Comparison of ENCODE assay signal across 12 cellular contexts in genomic region chr7:128020161-128020560, GRCh38. TPM values are rescaled to one million over a fixed set of nuclear protein-coding genes. Genes with fewer than 3 reads are reported as not detected.
A peak's percentile ranks its signal among the peaks of the same experiment; 100 is the strongest.
DNase-seq lines count a peak whose midpoint lies in the region; ATAC-seq and TF ChIP-seq lines count a peak whose summit lies in the region.
"Had no signal": no experiment of that assay in that cellular context is flagged by ENCODE, and none has a peak within 500 bp of the region (broad histone marks: within the 10 kb centered on the region; RNA-seq: fewer than 3 reads in every experiment).

No MANE protein-coding gene starts in this region.

- no peak for DNase-seq in Calu3
- peak; percentile 70 for DNase-seq in H9
- DNase-seq in WTC11 (ENCODE audit: low spot score) = peak; percentile 74
- DNase-seq in iPS-NIHi11 (ENCODE audit: low spot score) = peak; percentile 53
- DNase-seq in NCI-H1417 treated with DMSO at 0.1 percent for 48 hours (lab: John Stamatoyannopoulos, UW) = no peak
- DNase-seq in NK-92 (lab: John Stamatoyannopoulos, UW; ENCODE audit: unreplicated experiment) = no peak
- DNase-seq in NCI-H1436 treated with DMSO at 0.1 percent for 48 hours (lab: John Stamatoyannopoulos, UW) = no peak
- DNase-seq: activated CD8-positive, alpha-beta memory T cell treated with anti-CD3 and anti-CD28 coated beads, Interleukin-2, amount 50 U/mL, for 4 hours; right cardiac atrium had no signal

- H3K27me3 Mint-ChIP-seq in Calu3 (ENCODE audit: unreplicated experiment) = no peaks in the 10 kb centered on the region
- no peaks in the 10 kb centered on the region for H3K27me3 Mint-ChIP-seq in H9 (ENCODE audit: low read depth)
- no peaks in the 10 kb centered on the region for H3K27me3 Mint-ChIP-seq in WTC11 (ENCODE audit: low read depth)
- H3K27me3 Mint-ChIP-seq: IgD-negative memory B cell had no signal

- H3K56ac ChIP-seq in H9 (ENCODE audit: insufficient read length, low read depth, low read length) = no peak overlapping the region

- H3K23me2 ChIP-seq in H9 (ENCODE audit: insufficient read length, low read depth, low read length, poor library complexity, severe bottlenecking) = no peaks in the 10 kb centered on the region

- no peak overlapping the region for H3T11ph ChIP-seq in H9 (ENCODE audit: low read length)

- no peaks in the 10 kb centered on the region for H3K79me1 ChIP-seq in H9 (ENCODE audit: insufficient read depth, low read depth, low read length, poor library complexity, severe bottlenecking)

- TF ChIP-seq CTCF in Calu3 (IDR thresholded peaks at IDR 0.05; ENCODE audit: unreplicated experiment) = peak; percentile 28
- peak; percentile 89 for TF ChIP-seq CTCF in H9 (conservative IDR thresholded peaks at IDR 0.05)
- peak; percentile 83 for TF ChIP-seq CTCF in WTC11 (IDR thresholded peaks at IDR 0.05)

- no peak overlapping the region for H3K4me2 ChIP-seq in H9 (ENCODE audit: insufficient read depth, insufficient read length, low read length)

- no peak overlapping the region for H3K14ac ChIP-seq in H9 (ENCODE audit: insufficient read depth, low read length)

- H3K23ac ChIP-seq in H9 (ENCODE audit: insufficient read length, low read depth, low read length) = no peak overlapping the region

- H4K91ac ChIP-seq in H9 (ENCODE audit: insufficient read length, low read depth, low read length) = no peak overlapping the region

- H3K27me3 ChIP-seq in H9 (ENCODE audit: insufficient read depth, low read length) = no peaks in the 10 kb centered on the region

- H3K27ac ChIP-seq in H9 (ENCODE audit: insufficient read length, low read depth, low read length) = no peak overlapping the region

- no peak overlapping the region for H4K8ac ChIP-seq in H9 (replicated peaks; ENCODE audit: insufficient read length, low read depth, low read length)

- H3K4ac ChIP-seq in H9 (ENCODE audit: low read depth, low read length) = no peak overlapping the region

- H3K4me1 Mint-ChIP-seq in Calu3 (ENCODE audit: low read depth, unreplicated experiment) = peaks cover 45% of the 10 kb centered on the region
- H3K4me1 Mint-ChIP-seq in H9 = peaks cover 39 to 49% of the 10 kb centered on the region in 2 experiments
- peaks cover 78% of the 10 kb centered on the region for H3K4me1 Mint-ChIP-seq in WTC11

- no peak overlapping the region for H3K27ac Mint-ChIP-seq in Calu3 (ENCODE audit: unreplicated experiment)
- peak overlapping the region in 1 of 3 experiments; percentile 21; a peak in 1 of 7 replicates for H3K27ac Mint-ChIP-seq in H9
- H3K27ac Mint-ChIP-seq in WTC11 = no peak overlapping the region

- H4K20me1 ChIP-seq in H9 (ENCODE audit: control insufficient read depth, insufficient read depth, insufficient read length) = no peaks in the 10 kb centered on the region

- no peak overlapping the region for H3K9ac ChIP-seq in H9 (ENCODE audit: extremely low read depth, insufficient read length, low read length)

- BruUV-seq in Calu3 (replicated peaks; lab: Mats Ljungman, UMichigan) = no TSS peak

- H3K79me2 ChIP-seq in H9 (ENCODE audit: insufficient read depth, low read length) = no peaks in the 10 kb centered on the region

- peaks cover 14% of the 10 kb centered on the region; the same call in 1 of the 2 replicates for H3K4me1 ChIP-seq in H9 (ENCODE audit: insufficient read depth, low read length)

- POLR2A ChIA-PET in WTC11 (lab: Charles Lee) = interaction anchor here (0.6 to 1.4 kb wide), 3 partner anchors 12 to 841 kb away, joined by 3 to 6 read pairs (median 3); no protein-coding TSS in a partner anchor

- CTCF ChIA-PET in Calu3 (lab: Charles Lee) (no interaction called here), WTC11 (lab: Charles Lee) (interaction anchor here (0.7 to 4.6 kb wide), 21 partner anchors 10 to 312 kb away, joined by 3 to 21 read pairs (median 6); partner anchors contain the start of gene LRRC4)

- no peak overlapping the region for H2BK20ac ChIP-seq in H9 (ENCODE audit: low read depth, low read length, poor library complexity, severe bottlenecking)

- no peaks in the 10 kb centered on the region for H3K9me3 Mint-ChIP-seq in Calu3 (ENCODE audit: low read depth, unreplicated experiment)
- no peaks in the 10 kb centered on the region for H3K9me3 Mint-ChIP-seq in H9
- H3K9me3 Mint-ChIP-seq in WTC11 = no peaks in the 10 kb centered on the region
- H3K9me3 Mint-ChIP-seq: IgD-negative memory B cell had no signal

- intact Hi-C loops in Calu3 (cut with micrococcal nuclease; ENCODE audit: unreplicated experiment) = loop anchor here (10.0 kb wide), 1 partner anchor 315 kb away; no protein-coding TSS in a partner anchor

- no peaks in the 10 kb centered on the region for H3K9me3 ChIP-seq in H9 (ENCODE audit: control insufficient read depth, low read depth, low read length)

- no peak overlapping the region for H2BK12ac ChIP-seq in H9 (ENCODE audit: insufficient read length, low read depth, low read length)

- H3K36me3 Mint-ChIP-seq in Calu3 (ENCODE audit: insufficient read depth, unreplicated experiment) (no peaks in the 10 kb centered on the region), H9 (ENCODE audit: insufficient read depth in 1 of 3, low read depth in 3 of 3) (peaks cover 0 to 10% (median 0%) of the 10 kb centered on the region in 3 experiments; a peak in 4 of 7 replicates), WTC11 (peaks cover 3% of the 10 kb centered on the region; the same call in 1 of the 2 replicates)

- no CpG with 5 or more reads among the region's 6 CpGs for WGBS in H9 (ENCODE audit: extremely low coverage, insufficient read length, low lambda C conversion rate)

- H4K5ac ChIP-seq in H9 (ENCODE audit: insufficient read length, low read depth, low read length) = no peak overlapping the region

- H2BK120ac ChIP-seq in H9 (ENCODE audit: low read depth, low read length, poor library complexity, severe bottlenecking) = no peak overlapping the region

- no peak overlapping the region for H2BK5ac ChIP-seq in H9 (ENCODE audit: insufficient read length, low read length)

- H2BK15ac ChIP-seq in H9 (ENCODE audit: low read depth, low read length) = no peak overlapping the region

- no peak overlapping the region for H2AK5ac ChIP-seq in H9 (ENCODE audit: insufficient read length, low read length)

- ATAC-seq in WTC11 (peak; percentile 38), GM21390 (IDR thresholded peaks at IDR 0.05; ENCODE audit: unreplicated experiment) (no peak)
- ATAC-seq: left lobe of liver, right cardiac atrium had no signal

- no peak overlapping the region for H2AFZ ChIP-seq in H9 (ENCODE audit: low read length)

- no peak overlapping the region for H3K18ac ChIP-seq in H9 (ENCODE audit: insufficient read length, low read depth, low read length)

- H3K4me3 Mint-ChIP-seq in Calu3 (ENCODE audit: low read depth, unreplicated experiment) (no peak overlapping the region), H9 (no peak overlapping the region), WTC11 (no peak overlapping the region)

TF ChIP-seq in WTC11, 78 proteins besides CTCF, POLR2A, EP300 and RAD21 (continues in another document):
- no peak for TF ChIP-seq USF1 (CRISPR knock-in tag; IDR thresholded peaks at IDR 0.05)
- TF ChIP-seq ZNF317 (CRISPR knock-in tag; IDR thresholded peaks at IDR 0.05; ENCODE audit: borderline replicate concordance, low read depth) = no peak
- TF ChIP-seq, protein P1, sequence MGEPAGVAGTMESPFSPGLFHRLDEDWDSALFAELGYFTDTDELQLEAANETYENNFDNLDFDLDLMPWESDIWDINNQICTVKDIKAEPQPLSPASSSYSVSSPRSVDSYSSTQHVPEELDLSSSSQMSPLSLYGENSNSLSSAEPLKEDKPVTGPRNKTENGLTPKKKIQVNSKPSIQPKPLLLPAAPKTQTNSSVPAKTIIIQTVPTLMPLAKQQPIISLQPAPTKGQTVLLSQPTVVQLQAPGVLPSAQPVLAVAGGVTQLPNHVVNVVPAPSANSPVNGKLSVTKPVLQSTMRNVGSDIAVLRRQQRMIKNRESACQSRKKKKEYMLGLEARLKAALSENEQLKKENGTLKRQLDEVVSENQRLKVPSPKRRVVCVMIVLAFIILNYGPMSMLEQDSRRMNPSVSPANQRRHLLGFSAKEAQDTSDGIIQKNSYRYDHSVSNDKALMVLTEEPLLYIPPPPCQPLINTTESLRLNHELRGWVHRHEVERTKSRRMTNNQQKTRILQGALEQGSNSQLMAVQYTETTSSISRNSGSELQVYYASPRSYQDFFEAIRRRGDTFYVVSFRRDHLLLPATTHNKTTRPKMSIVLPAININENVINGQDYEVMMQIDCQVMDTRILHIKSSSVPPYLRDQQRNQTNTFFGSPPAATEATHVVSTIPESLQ (CRISPR knock-in tag; IDR thresholded peaks at IDR 0.05) = no peak
- no peak for TF ChIP-seq MLX (CRISPR knock-in tag; IDR thresholded peaks at IDR 0.05)

RNA-seq across cellular contexts. Expression of gene LRRC4, which starts 11.1 kb away (rescaled TPM):
- not detected in 2 replicates for total RNA-seq in Calu3 (2022)
- total RNA-seq in H9 (2021) = 10.4 and 14.3 TPM in 2 replicates
- 7.8 to 14.9 TPM (median 9.9 TPM) in 3 replicates for total RNA-seq in WTC11 (2021)

Comparison
In these comparisons a context has a peak if more than half of its experiments do, and no peak if none do; other contexts are left out.
1. DNase-seq: peak in H9 (single experiment), WTC11 (single experiment) and iPS-NIHi11 (single experiment); none in Calu3 (single experiment), NCI-H1417 treated with DMSO at 0.1 percent for 48 hours (single experiment), NK-92 (single experiment) and NCI-H1436 treated with DMSO at 0.1 percent for 48 hours (single experiment).
2. CTCF ChIP-seq: peak in every context shown above with its lines; median percentile 89 in H9; 83 in WTC11; 28 in Calu3.